ENCODE assay signal across 13 cellular contexts in genomic region chr3:179801831-179802230, GRCh38.
"Had no signal": no experiment of that assay in that cellular context is flagged by ENCODE, and none has a peak within 500 bp of the region (broad histone marks: within the 10 kb centered on the region; RNA-seq: fewer than 3 reads in every experiment).

No MANE protein-coding gene starts in this region.

- ATAC-seq: stimulated activated naive CD8-positive, alpha-beta T cell treated with anti-CD3 and anti-CD28 coated beads, Interleukin-15, Interleukin-2, amounts not matched to agents 100 U/mL and 50 U/mL, for 24 hours had no signal

- H3K9me3 ChIP-seq: right atrium auricular region, transverse colon, vagina had no signal

- H3K27ac ChIP-seq: right atrium auricular region, transverse colon, vagina had no signal

- H3K4me1 ChIP-seq: right atrium auricular region, transverse colon, vagina had no signal

- FAIRE-seq: small intestine had no signal

- H3K27me3 ChIP-seq: right atrium auricular region, vagina had no signal

- H3K36me3 ChIP-seq: right atrium auricular region, transverse colon, vagina had no signal

- H3K4me3 ChIP-seq: right atrium auricular region, transverse colon, vagina had no signal

- DNase-seq: activated CD4-positive, alpha-beta T cell treated with anti-CD3 and anti-CD28 coated beads, Interleukin-2, amount 50 U/mL, for 1 hour; activated CD8-positive, alpha-beta memory T cell treated with anti-CD3 and anti-CD28 coated beads for 24 hours; activated naive CD4-positive, alpha-beta T cell; activated naive CD8-positive, alpha-beta T cell treated with anti-CD3 and anti-CD28 coated beads, Interleukin-2, amount 10 ng/mL, durations not matched to agents 7 days and 5 days; aorta; glutamatergic neuron; nephron progenitor cell; occipital lobe; small intestine; stimulated activated naive CD8-positive, alpha-beta T cell treated with anti-CD3 and anti-CD28 coated beads, Interleukin-15, Interleukin-2, amounts not matched to agents 100 U/mL and 50 U/mL, for 24 hours; transverse colon had no signal
